In genomic region chr5:132419517-132420468, GRCh38 we compare ENCODE assay signal across 1 cellular context.
A peak's percentile ranks its signal among the peaks of the same experiment; 100 is the strongest.
TF ChIP-seq lines count a peak whose summit lies in the region.

No MANE protein-coding gene starts in this region.

TF ChIP-seq in GM12878, 131 proteins besides CTCF, POLR2A, EP300 and RAD21 (continued from another document and continues in another):
- TF ChIP-seq ZNF687 (IDR thresholded peaks at IDR 0.05): peak; percentile 83; the same call in 1 of the 2 replicates
- no peak for TF ChIP-seq RUNX3 (IDR thresholded peaks at IDR 0.05; ENCODE audit: low read length)
- TF ChIP-seq MTA2 (IDR thresholded peaks at IDR 0.05; ENCODE audit: low read depth): no peak
- TF ChIP-seq MYB (IDR thresholded peaks at IDR 0.05; ENCODE audit: borderline replicate concordance, low read depth, low read length): 0 out of 2 replicates have a peak, but pooled peaks have one; percentile 61
- TF ChIP-seq RELB (IDR thresholded peaks at IDR 0.05; ENCODE audit: low read depth): peak; percentile 53; the same call in 1 of the 2 replicates
- TF ChIP-seq CUX1 (IDR thresholded peaks at IDR 0.05; ENCODE audit: insufficient replicate concordance, low read depth, low read length): no peak
- no peak for TF ChIP-seq IRF5 (IDR thresholded peaks at IDR 0.05; ENCODE audit: borderline replicate concordance)
- TF ChIP-seq ZBTB33 (IDR thresholded peaks at IDR 0.05): no peak
- TF ChIP-seq E4F1 (IDR thresholded peaks at IDR 0.05; ENCODE audit: borderline replicate concordance, partially characterized antibody): no peak
- TF ChIP-seq NFXL1 (IDR thresholded peaks at IDR 0.05; ENCODE audit: borderline replicate concordance): no peak
- TF ChIP-seq NFYA (IDR thresholded peaks at IDR 0.05; ENCODE audit: borderline replicate concordance, low read depth, low read length): no peak
- TF ChIP-seq BRCA1 (IDR thresholded peaks at IDR 0.05; ENCODE audit: low read depth, low read length): no peak
- TF ChIP-seq IRF4 (IDR thresholded peaks at IDR 0.05; ENCODE audit: low read depth, low read length): no peak
- 0 out of 2 replicates have a peak, but pooled peaks have one; percentile 21 for TF ChIP-seq CHD2 (IDR thresholded peaks at IDR 0.05; ENCODE audit: borderline replicate concordance, low read depth, low read length)
- no peak for TF ChIP-seq NFIC (IDR thresholded peaks at IDR 0.05; ENCODE audit: low read depth, low read length)
- 0 out of 2 replicates have a peak, but pooled peaks have one; percentile 29 for TF ChIP-seq ZSCAN29 (IDR thresholded peaks at IDR 0.05)
- no peak for TF ChIP-seq SMAD1 (IDR thresholded peaks at IDR 0.05; ENCODE audit: low read depth, partially characterized antibody)
- no peak for TF ChIP-seq LARP7 (IDR thresholded peaks at IDR 0.05)
- TF ChIP-seq RELA (IDR thresholded peaks at IDR 0.05; ENCODE audit: borderline replicate concordance, partially characterized antibody): peak; percentile 41
- TF ChIP-seq SMARCA5 (IDR thresholded peaks at IDR 0.05): peak; percentile 43; the same call in 1 of the 2 replicates
- TF ChIP-seq CEBPB (IDR thresholded peaks at IDR 0.05; ENCODE audit: borderline replicate concordance in 1 of 2, low read depth in 2 of 2, low read length in 2 of 2): no peak
- peak; percentile 34 for TF ChIP-seq EED (IDR thresholded peaks at IDR 0.05; ENCODE audit: low read depth)
- no peak for TF ChIP-seq TCF3 (IDR thresholded peaks at IDR 0.05; ENCODE audit: borderline replicate concordance, insufficient read depth, low read depth, low read length)
- TF ChIP-seq ZBTB4 (CRISPR knock-in tag; IDR thresholded peaks at IDR 0.05): no peak
- TF ChIP-seq ZNF274 (IDR thresholded peaks at IDR 0.05; ENCODE audit: insufficient read depth, insufficient read length): no peak
- no peak; the same call in 1 of the 2 replicates for TF ChIP-seq HCFC1 (IDR thresholded peaks at IDR 0.05; ENCODE audit: low read length)
- no peak for TF ChIP-seq ATF7 (IDR thresholded peaks at IDR 0.05; ENCODE audit: low read depth)
- TF ChIP-seq TAF1 (IDR thresholded peaks at IDR 0.05; ENCODE audit: borderline replicate concordance, low read depth, low read length): no peak
- 0 out of 2 replicates have a peak, but pooled peaks have one; percentile 14 for TF ChIP-seq MEF2A (IDR thresholded peaks at IDR 0.05; ENCODE audit: insufficient read depth, low read depth, low read length)
- no peak for TF ChIP-seq MTA3 (IDR thresholded peaks at IDR 0.05; ENCODE audit: borderline replicate concordance, low read length)
- no peak for TF ChIP-seq CHD4 (IDR thresholded peaks at IDR 0.05)
- TF ChIP-seq BACH1 (IDR thresholded peaks at IDR 0.05; ENCODE audit: borderline replicate concordance): peak; percentile 46; the same call in 1 of the 2 replicates
- no peak for TF ChIP-seq ZZZ3 (IDR thresholded peaks at IDR 0.05; ENCODE audit: control insufficient read depth, insufficient read length, low read depth)
- TF ChIP-seq SKIL (IDR thresholded peaks at IDR 0.05; ENCODE audit: low read depth, poor library complexity, severe bottlenecking): peak; percentile 55
- no peak for TF ChIP-seq SIX5 (IDR thresholded peaks at IDR 0.05; ENCODE audit: low read depth, low read length, severe bottlenecking)
- no peak for TF ChIP-seq JUND (IDR thresholded peaks at IDR 0.05; ENCODE audit: low read depth, low read length)
